Comparison of ENCODE assay signal across 8 cellular contexts in the genomic region with DNA sequence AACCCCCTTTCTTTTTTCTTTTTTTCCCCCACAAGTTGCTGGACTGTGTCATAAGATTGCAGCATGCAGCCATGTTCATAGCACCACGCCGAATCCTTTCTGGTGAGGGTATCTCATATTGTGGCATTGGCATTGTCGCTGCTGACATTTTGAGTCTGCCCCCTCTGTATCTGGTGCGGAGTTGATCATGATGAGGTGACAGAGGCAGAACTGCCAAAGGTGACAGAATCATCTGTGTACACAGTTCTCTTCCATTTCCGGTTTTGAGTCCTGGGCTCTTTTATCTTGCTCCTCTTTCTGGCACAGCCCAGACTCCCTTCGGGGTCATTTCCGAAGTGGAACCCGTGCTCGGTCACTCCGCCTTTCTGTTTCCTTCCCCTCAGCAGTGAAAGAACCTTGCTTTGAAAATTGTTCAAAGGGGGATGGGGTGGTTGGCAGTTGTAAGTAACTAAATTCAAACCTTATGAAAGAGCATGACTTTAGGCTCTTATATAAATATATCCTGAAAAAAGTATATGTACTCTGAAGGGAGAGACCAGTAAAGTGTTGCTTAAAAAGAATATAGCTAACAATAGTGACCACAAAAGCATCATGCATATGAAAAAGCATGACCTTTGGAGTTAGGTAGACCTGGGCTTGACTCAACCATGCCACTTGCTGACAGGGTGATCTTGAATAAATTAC. TPM values are rescaled to one million over a fixed set of nuclear protein-coding genes. Genes with fewer than 3 reads are reported as not detected.
A peak's percentile ranks its signal among the peaks of the same experiment; 100 is the strongest.
DNase-seq lines count a peak whose midpoint lies in the region; ATAC-seq lines count a peak whose summit lies in the region.

No MANE protein-coding gene starts in this region.

- CTCF ChIA-PET in activated CD8-positive, alpha-beta memory T cell treated with anti-CD3 and anti-CD28 coated beads, Interleukin-2, amount 10 ng/mL, durations not matched to agents 7 days and 5 days (lab: Charles Lee) = no interaction called here

- DNase-seq in activated CD8-positive, alpha-beta memory T cell treated with anti-CD3 and anti-CD28 coated beads, Interleukin-2, amount 10 ng/mL, durations not matched to agents 7 days and 5 days = peak; percentile 51
- DNase-seq in lung microvascular endothelial cell (ENCODE audit: low read depth in 2 of 2) (peak; percentile 53 to 97), MG63 (no peak), SKM-1 (lab: John Stamatoyannopoulos, UW; ENCODE audit: unreplicated experiment) (no peak), NCI-H526 (lab: John Stamatoyannopoulos, UW) (no peak), DMS 273 treated with DMSO at 0.1 percent for 48 hours (lab: John Stamatoyannopoulos, UW) (no peak)

- H3K9me3 Mint-ChIP-seq in activated CD8-positive, alpha-beta memory T cell treated with anti-CD3 and anti-CD28 coated beads, Interleukin-2, amount 10 ng/mL, durations not matched to agents 7 days and 5 days (ENCODE audit: low read depth) = no peaks in the 10 kb centered on the region

- H3K36me3 ChIP-seq in MG63 = no peaks in the 10 kb centered on the region

- H3K36me3 Mint-ChIP-seq in activated CD8-positive, alpha-beta memory T cell treated with anti-CD3 and anti-CD28 coated beads, Interleukin-2, amount 10 ng/mL, durations not matched to agents 7 days and 5 days = no peaks in the 10 kb centered on the region

- H3K4me3 Mint-ChIP-seq in activated CD8-positive, alpha-beta memory T cell treated with anti-CD3 and anti-CD28 coated beads, Interleukin-2, amount 10 ng/mL, durations not matched to agents 7 days and 5 days = peak overlapping the region; percentile 3

- no peak overlapping the region for H3K4me3 ChIP-seq in MG63

- no peaks in the 10 kb centered on the region for H3K27me3 ChIP-seq in MG63

- H3K9me3 ChIP-seq in MG63 = no peaks in the 10 kb centered on the region

- peaks cover 21% of the 10 kb centered on the region for H3K4me1 Mint-ChIP-seq in activated CD8-positive, alpha-beta memory T cell treated with anti-CD3 and anti-CD28 coated beads, Interleukin-2, amount 10 ng/mL, durations not matched to agents 7 days and 5 days

- H3K27ac Mint-ChIP-seq in activated CD8-positive, alpha-beta memory T cell treated with anti-CD3 and anti-CD28 coated beads, Interleukin-2, amount 10 ng/mL, durations not matched to agents 7 days and 5 days = peak overlapping the region; percentile 39

- peak; percentile 85 for ATAC-seq in GM19025 (IDR thresholded peaks at IDR 0.05; ENCODE audit: low read depth, unreplicated experiment)
- ATAC-seq in HG03039 (IDR thresholded peaks at IDR 0.05; ENCODE audit: unreplicated experiment) = peak; percentile 70
- peak; percentile 86 for ATAC-seq in activated CD8-positive, alpha-beta memory T cell treated with anti-CD3 and anti-CD28 coated beads, Interleukin-2, amount 10 ng/mL, durations not matched to agents 7 days and 5 days

- H3K27me3 Mint-ChIP-seq in activated CD8-positive, alpha-beta memory T cell treated with anti-CD3 and anti-CD28 coated beads, Interleukin-2, amount 10 ng/mL, durations not matched to agents 7 days and 5 days = no peaks in the 10 kb centered on the region

RNA-seq across cellular contexts. Expression of a gene that starts 55.0 kb away (rescaled TPM):
- total RNA-seq in activated CD8-positive, alpha-beta memory T cell treated with anti-CD3 and anti-CD28 coated beads, Interleukin-2, amount 10 ng/mL, durations not matched to agents 7 days and 5 days = 10 to 100 TPM; 17.8 to 30.5 TPM
- 87.0 and 121 TPM in 2 replicates for total RNA-seq in lung microvascular endothelial cell
- 6.1 and 8.4 TPM in 2 replicates for total RNA-seq in MG63 (2014; rRNA removed; shearing (Covaris generic); ENCODE audit: low replicate concordance)

Comparison
In these comparisons a context has a peak if more than half of its experiments do, and no peak if none do; other contexts are left out.
1. DNase-seq: peak in activated CD8-positive, alpha-beta memory T cell treated with anti-CD3 and anti-CD28 coated beads, Interleukin-2, amount 10 ng/mL, durations not matched to agents 7 days and 5 days (single experiment) and lung microvascular endothelial cell (2 of 2); none in MG63 (single experiment), SKM-1 (single experiment), NCI-H526 (0 of 2) and DMS 273 treated with DMSO at 0.1 percent for 48 hours (single experiment).
2. Peak in every context shown above with its lines, with median percentiles within 50 percentile points of each other: ATAC-seq.